ENCODE assay signal across 8 cellular contexts in genomic region chr19:40442328-40443130, GRCh38. TPM values are rescaled to one million over a fixed set of nuclear protein-coding genes. Genes with fewer than 3 reads are reported as not detected.
DNase-seq lines count a peak whose midpoint lies in the region; ATAC-seq and TF ChIP-seq lines count a peak whose summit lies in the region.

No MANE protein-coding gene starts in this region.

- H3K27ac ChIP-seq in ACC112 (ENCODE audit: low read depth, low read length) (peak overlapping the region; percentile 75), HUES6 (ENCODE audit: low read depth, low read length) (peak overlapping the region; percentile 52; the same call in 1 of the 2 replicates), mammary epithelial cell (ENCODE audit: insufficient read depth, low read depth, low read length) (peak overlapping the region; percentile 60), mucosa of rectum (ENCODE audit: low read depth in 2 of 2, low read length in 2 of 2) (peak overlapping the region; percentile 77 to 97)

- CTCF ChIA-PET in mammary epithelial cell (lab: Charles Lee; ENCODE audit: low non-redundant PET): no interaction called here

- H3K9ac ChIP-seq in HUES6 (ENCODE audit: low read length) (peak overlapping the region; percentile 63), mammary epithelial cell (ENCODE audit: insufficient read depth, low read length) (peak overlapping the region; percentile 68), mucosa of rectum (ENCODE audit: low read depth in 1 of 2, low read length in 2 of 2) (peak overlapping the region; percentile 68 to 76)

- no peaks in the 10 kb centered on the region for H3K9me3 ChIP-seq in HUES6 (ENCODE audit: control insufficient read depth, insufficient read depth, low read depth, low read length)
- H3K9me3 ChIP-seq in mammary epithelial cell (replicated peaks; ENCODE audit: insufficient read depth, low read length): no peaks in the 10 kb centered on the region
- H3K9me3 ChIP-seq in mucosa of rectum (ENCODE audit: control insufficient read depth in 2 of 2, low read length in 2 of 2): no peaks in the 10 kb centered on the region

- H2AFZ ChIP-seq in ACC112 (ENCODE audit: low read length, unreplicated experiment): peak overlapping the region; percentile 64
- peak overlapping the region; percentile 15 for H2AFZ ChIP-seq in mammary epithelial cell (ENCODE audit: low read depth, low read length)

- intact Hi-C loops in mammary epithelial cell (cut with micrococcal nuclease): loop anchor here (1.0 to 5.0 kb wide), 4 partner anchors 8 to 135 kb away; no protein-coding TSS in a partner anchor

- peak overlapping the region; percentile 81 for H3K4me2 ChIP-seq in mammary epithelial cell (ENCODE audit: insufficient read depth, low read depth, low read length)

- DNase-seq in mammary epithelial cell: no peak
- no peak for DNase-seq in NCI-H1694 (lab: John Stamatoyannopoulos, UW)
- no peak for DNase-seq in GM03348 (ENCODE audit: low spot score)
- no peak for DNase-seq in NCI-H510A (lab: John Stamatoyannopoulos, UW)

- 6% methylated on average over 20 of the region's 22 CpGs for WGBS in mammary epithelial cell (ENCODE audit: low coverage, missing lambda C conversion rate)

- dilution Hi-C loops in mammary epithelial cell (cut with HindIII; ENCODE audit: low sequenced_read_pairs): no loop called here

- in situ Hi-C loops in mammary epithelial cell (cut with MboI; ENCODE audit: low sequenced_read_pairs in 2 of 2): no loop called here

- H3K36me3 ChIP-seq in ACC112 (ENCODE audit: insufficient read depth, low read length) (0 out of 2 replicates have a peak, but pooled peaks cover 8% of the 10 kb centered on the region), HUES6 (ENCODE audit: control insufficient read depth, insufficient read depth, low read length) (peaks cover 22% of the 10 kb centered on the region), mammary epithelial cell (ENCODE audit: insufficient read depth, low read length) (peaks cover 9% of the 10 kb centered on the region), mucosa of rectum (ENCODE audit: control insufficient read depth in 2 of 2, insufficient read depth in 2 of 2, low read length in 2 of 2) (peaks cover 17 to 18% of the 10 kb centered on the region in 2 donors)

- H3K27me3 ChIP-seq in ACC112 (ENCODE audit: insufficient read depth, low read length) (no peaks in the 10 kb centered on the region), HUES6 (ENCODE audit: control insufficient read depth, insufficient read depth, low read length) (no peaks in the 10 kb centered on the region), mammary epithelial cell (ENCODE audit: insufficient read depth, low read length) (no peaks in the 10 kb centered on the region), mucosa of rectum (ENCODE audit: control insufficient read depth in 2 of 2, insufficient read depth in 2 of 2, low read length in 2 of 2) (no peaks in the 10 kb centered on the region)

- H4K20me1 ChIP-seq in mammary epithelial cell (ENCODE audit: insufficient read depth, low read length): no peaks in the 10 kb centered on the region

- TF ChIP-seq CTCF in mammary epithelial cell (conservative IDR thresholded peaks at IDR 0.05 in 1 of 2, IDR thresholded peaks at IDR 0.05 in 1 of 2; ENCODE audit: extremely low read depth in 1 of 2, insufficient read depth in 1 of 2, low read depth in 1 of 2, low read length in 2 of 2): no peak

- ATAC-seq in GM19395 (IDR thresholded peaks at IDR 0.05; ENCODE audit: unreplicated experiment): no peak

- peaks cover 16% of the 10 kb centered on the region for H3K4me1 ChIP-seq in ACC112 (ENCODE audit: control insufficient read depth, insufficient read depth, low read length, unreplicated experiment)
- H3K4me1 ChIP-seq in HUES6 (ENCODE audit: control insufficient read depth, insufficient read depth, low read length): peaks cover 20% of the 10 kb centered on the region
- peaks cover 36% of the 10 kb centered on the region for H3K4me1 ChIP-seq in mammary epithelial cell (ENCODE audit: insufficient read depth, low read length)
- peaks cover 10 to 22% of the 10 kb centered on the region in 2 donors for H3K4me1 ChIP-seq in mucosa of rectum (ENCODE audit: control insufficient read depth in 2 of 2, insufficient read depth in 2 of 2, low read length in 2 of 2)

- H3K4me3 ChIP-seq in ACC112 (ENCODE audit: low read depth, low read length) (peak overlapping the region; percentile 90), HUES6 (ENCODE audit: low read depth, low read length) (peak overlapping the region; percentile 97), mammary epithelial cell (replicated peaks in 1 of 3; ENCODE audit: insufficient read depth in 1 of 3, low read depth in 2 of 3, low read length in 3 of 3) (peak overlapping the region; percentile 53 to 95 (median 61)), mucosa of rectum (ENCODE audit: low read length in 2 of 2) (peak overlapping the region; percentile 59 to 82)

- H3K79me2 ChIP-seq in ACC112 (ENCODE audit: control insufficient read depth, insufficient read depth, low read length, unreplicated experiment) (peaks cover 32% of the 10 kb centered on the region), mammary epithelial cell (ENCODE audit: insufficient read depth, low read length) (peaks cover 40% of the 10 kb centered on the region)

- BruUV-seq in mammary epithelial cell (replicated peaks; lab: Mats Ljungman, UMichigan): no TSS peak

RNA-seq across cellular contexts. Expression of gene SERTAD3, which starts 1.6 kb away (rescaled TPM):
- total RNA-seq in mammary epithelial cell: 10 to 100 TPM; 34.3 to 35.8 TPM
- polyA plus RNA-seq in mammary epithelial cell: 19.3 TPM
- polyA minus RNA-seq in mammary epithelial cell: 32.7 TPM

RNA-seq across cellular contexts. Expression of gene SERTAD1, which starts 16.7 kb away (rescaled TPM):
- total RNA-seq in mammary epithelial cell: 10 to 100 TPM; 20.6 to 25.8 TPM
- polyA plus RNA-seq in mammary epithelial cell: 29.4 TPM
- 16.0 TPM for polyA minus RNA-seq in mammary epithelial cell

RNA-seq across cellular contexts. Expression of gene BLVRB, which starts 23.0 kb away (rescaled TPM):
- total RNA-seq in mammary epithelial cell: 10 to 100 TPM; 57.6 to 92.5 TPM
- 88.3 TPM for polyA plus RNA-seq in mammary epithelial cell
- polyA minus RNA-seq in mammary epithelial cell: 52.5 TPM

RNA-seq across cellular contexts. Expression of gene SPTBN4, which starts 24.3 kb away (rescaled TPM):
- total RNA-seq in mammary epithelial cell: under 1 TPM; 0.16 to 0.50 TPM
- polyA plus RNA-seq in mammary epithelial cell: 0.29 TPM
- polyA minus RNA-seq in mammary epithelial cell: not detected

RNA-seq across cellular contexts. Expression of gene PRX, which starts 29.4 kb away (rescaled TPM):
- 1 to 10 TPM; 1.7 to 2.3 TPM for total RNA-seq in mammary epithelial cell
- 0.42 TPM for polyA plus RNA-seq in mammary epithelial cell
- polyA minus RNA-seq in mammary epithelial cell: 0.10 TPM
